8 cellular contexts compared by ENCODE assay signal in genomic region chr18:7177131-7177744, GRCh38. TPM values are rescaled to one million over a fixed set of nuclear protein-coding genes. Genes with fewer than 3 reads are reported as not detected.
DNase-seq lines count a peak whose midpoint lies in the region; ATAC-seq and TF ChIP-seq lines count a peak whose summit lies in the region.

No MANE protein-coding gene starts in this region.

- no peak overlapping the region for H3K4me3 ChIP-seq in Jurkat, Clone E6-1 (ENCODE audit: low read length)
- H3K4me3 ChIP-seq in SJCRH30 (no peak overlapping the region), fibroblast of the aortic adventitia (ENCODE audit: low read depth, low read length) (no peak overlapping the region)

- H3K9me3 ChIP-seq in SJCRH30 (replicated peaks), result no peaks in the 10 kb centered on the region

- H3K4me1 Mint-ChIP-seq in osteocyte (ENCODE audit: unreplicated experiment), result no peaks in the 10 kb centered on the region

- DNase-seq in Daoy (ENCODE audit: low read depth) (peak; percentile 50), SJCRH30 (peak; percentile 34 to 65), fibroblast of the aortic adventitia (ENCODE audit: low read depth) (peak; percentile 63), osteocyte (ENCODE audit: extremely low spot score, unreplicated experiment) (no peak)
- peak; percentile 46 for DNase-seq in Jurkat, Clone E6-1 (ENCODE audit: low read depth, low spot score)
- no peak for DNase-seq in activated CD8-positive, alpha-beta memory T cell treated with anti-CD3 and anti-CD28 coated beads, Interleukin-2, amount 50 U/mL, for 48 hours
- DNase-seq in central memory CD4-positive, alpha-beta T cell, result no peak

- no peaks in the 10 kb centered on the region for H3K36me3 ChIP-seq in SJCRH30

- TF ChIP-seq CTCF in fibroblast of the aortic adventitia (IDR thresholded peaks at IDR 0.05; ENCODE audit: insufficient read depth, low read length) (peak; percentile 61), osteocyte (IDR thresholded peaks at IDR 0.05) (peak; percentile 82)

- no peaks in the 10 kb centered on the region for H3K9me3 Mint-ChIP-seq in osteocyte (ENCODE audit: unreplicated experiment)

- ATAC-seq in GM21825 (IDR thresholded peaks at IDR 0.05; ENCODE audit: unreplicated experiment), result no peak

- H3K27ac Mint-ChIP-seq in osteocyte (ENCODE audit: unreplicated experiment), result no peak overlapping the region

- no peaks in the 10 kb centered on the region for H3K36me3 Mint-ChIP-seq in osteocyte (ENCODE audit: unreplicated experiment)

- H3K27ac ChIP-seq in SJCRH30, result no peak overlapping the region

- H3K27me3 Mint-ChIP-seq in osteocyte (ENCODE audit: unreplicated experiment), result peaks cover 17% of the 10 kb centered on the region

- H3K4me3 Mint-ChIP-seq in osteocyte (ENCODE audit: unreplicated experiment), result no peak overlapping the region

- no peaks in the 10 kb centered on the region for H3K4me1 ChIP-seq in SJCRH30

- no peaks in the 10 kb centered on the region for H3K27me3 ChIP-seq in SJCRH30

RNA-seq across cellular contexts. Expression of gene LRRC30, which starts 53.7 kb away (rescaled TPM):
- total RNA-seq in Daoy (2014; rRNA removed; shearing (Covaris generic)), result not detected in 2 replicates
- polyA plus RNA-seq in Jurkat, Clone E6-1 (2012; ENCODE audit: insufficient read depth, insufficient read length), result not detected
- total RNA-seq in SJCRH30 (2014; rRNA removed; shearing (Covaris generic)), result not detected in 2 replicates
- total RNA-seq in fibroblast of the aortic adventitia (ENCODE audit: low replicate concordance), result not detected in 2 replicates
- not detected in 2 replicates for total RNA-seq in osteocyte

RNA-seq across cellular contexts. Expression of gene LAMA1, which starts 59.6 kb away (rescaled TPM):
- 2.6 and 4.4 TPM in 2 replicates for total RNA-seq in Daoy (2014; rRNA removed; shearing (Covaris generic))
- not detected for polyA plus RNA-seq in Jurkat, Clone E6-1 (2012; ENCODE audit: insufficient read depth, insufficient read length)
- total RNA-seq in SJCRH30 (2014; rRNA removed; shearing (Covaris generic)), result 11.9 and 12.0 TPM in 2 replicates
- total RNA-seq in fibroblast of the aortic adventitia (ENCODE audit: low replicate concordance), result 3.5 and 30.1 TPM in 2 replicates
- total RNA-seq in osteocyte, result 0.30 and 0.34 TPM in 2 replicates

Comparison
In these comparisons a context has a peak if more than half of its experiments do, and no peak if none do; other contexts are left out.
1. DNase-seq: peak in Daoy (single experiment), Jurkat, Clone E6-1 (single experiment), SJCRH30 (2 of 2) and fibroblast of the aortic adventitia (single experiment); none in osteocyte (single experiment), activated CD8-positive, alpha-beta memory T cell treated with anti-CD3 and anti-CD28 coated beads, Interleukin-2, amount 50 U/mL, for 48 hours (single experiment) and central memory CD4-positive, alpha-beta T cell (single experiment).